8 cellular contexts compared by ENCODE assay signal in the genomic region with DNA sequence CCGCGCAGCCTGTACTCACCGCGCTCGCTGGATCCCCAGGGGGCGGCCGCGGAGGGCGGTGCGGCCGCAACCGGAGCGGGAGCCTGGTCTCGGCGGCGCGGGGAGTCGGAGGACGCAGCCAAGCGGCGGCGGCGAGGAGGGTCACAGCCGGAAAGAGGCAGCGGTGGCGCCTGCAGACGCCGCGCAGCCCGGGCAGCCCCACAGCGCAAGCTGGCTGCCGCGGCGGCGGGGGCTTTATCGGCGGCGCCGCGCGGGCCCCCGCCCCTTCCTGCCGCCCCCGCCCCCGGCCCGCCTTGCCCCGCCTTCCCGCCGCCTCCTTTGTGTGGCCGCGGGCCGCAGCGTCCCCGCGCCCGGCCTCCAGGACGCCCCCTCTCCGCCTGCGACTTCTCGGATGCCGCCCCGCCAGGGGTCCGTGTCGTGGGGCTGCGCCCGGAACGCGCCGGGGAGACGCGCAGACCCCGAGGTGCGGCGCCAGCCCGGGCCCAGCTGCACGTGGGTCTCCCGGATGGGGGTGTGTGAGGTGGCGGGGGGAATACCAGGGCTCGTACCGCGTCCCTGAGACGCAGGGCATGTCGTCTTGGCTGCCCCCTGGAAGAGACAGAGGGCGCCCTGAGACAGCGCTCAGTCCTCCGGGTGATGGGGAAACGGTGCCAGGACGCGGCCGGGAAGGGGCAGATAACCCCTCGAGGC. TPM values are rescaled to one million over a fixed set of nuclear protein-coding genes. Genes with fewer than 3 reads are reported as not detected.
DNase-seq lines count a peak whose midpoint lies in the region; ATAC-seq and TF ChIP-seq lines count a peak whose summit lies in the region.

Gene SERPINE2, minus strand, starts transcription at position 207 of the 690 bp plus-strand sequence. CDS start 37,386 bp downstream, outside the sequence.

- H3K4me1 Mint-ChIP-seq in activated naive CD4-positive, alpha-beta T cell treated with anti-CD3 and anti-CD28 coated beads, Interleukin-2, amount 50 U/mL, for 24 hours: peaks cover 21% of the 10 kb centered on the region
- H3K4me1 Mint-ChIP-seq in glutamatergic neuron (ENCODE audit: low read depth, unreplicated experiment): peaks cover 5% of the 10 kb centered on the region

- no peaks in the 10 kb centered on the region for H3K27me3 ChIP-seq in BLaER1
- no peaks in the 10 kb centered on the region for H3K27me3 ChIP-seq in tibial nerve

- H3K4me2 ChIP-seq in BLaER1: peak within 1 kb of the TSS; percentile 95

- no peak for TF ChIP-seq POLR2A in tibial nerve (IDR thresholded peaks at IDR 0.05)

- H3K27me3 Mint-ChIP-seq in activated naive CD4-positive, alpha-beta T cell treated with anti-CD3 and anti-CD28 coated beads, Interleukin-2, amount 50 U/mL, for 24 hours: peaks cover 8% of the 10 kb centered on the region
- H3K27me3 Mint-ChIP-seq in glutamatergic neuron (ENCODE audit: unreplicated experiment): peaks cover 11% of the 10 kb centered on the region

- H3K9ac ChIP-seq in BLaER1: peak within 1 kb of the TSS; percentile 82

- H3K4me3 Mint-ChIP-seq in activated naive CD4-positive, alpha-beta T cell treated with anti-CD3 and anti-CD28 coated beads, Interleukin-2, amount 50 U/mL, for 24 hours: peak within 1 kb of the TSS; percentile 100
- H3K4me3 Mint-ChIP-seq in glutamatergic neuron (ENCODE audit: unreplicated experiment): peak within 1 kb of the TSS; percentile 91

- ATAC-seq in GM19351 (IDR thresholded peaks at IDR 0.05; ENCODE audit: unreplicated experiment) (peak; percentile 48), HG03521 (IDR thresholded peaks at IDR 0.05; ENCODE audit: unreplicated experiment) (peak; percentile 47)

- H3K9me3 Mint-ChIP-seq in activated naive CD4-positive, alpha-beta T cell treated with anti-CD3 and anti-CD28 coated beads, Interleukin-2, amount 50 U/mL, for 24 hours: no peaks in the 10 kb centered on the region
- peaks cover 2% of the 10 kb centered on the region for H3K9me3 Mint-ChIP-seq in glutamatergic neuron (ENCODE audit: unreplicated experiment)

- peak within 1 kb of the TSS; percentile 85 for H3K27ac Mint-ChIP-seq in activated naive CD4-positive, alpha-beta T cell treated with anti-CD3 and anti-CD28 coated beads, Interleukin-2, amount 50 U/mL, for 24 hours
- H3K27ac Mint-ChIP-seq in glutamatergic neuron (ENCODE audit: unreplicated experiment): peak within 1 kb of the TSS; percentile 70

- no peak for TF ChIP-seq EP300 in tibial nerve (IDR thresholded peaks at IDR 0.05)

- POLR2A ChIA-PET in RWPE1 (lab: Yijun Ruan, JAX; ENCODE audit: low non-redundant PET): no interaction called here

- DNase-seq in RWPE1 (ENCODE audit: low spot score) (peak; percentile 77), glutamatergic neuron (peak; percentile 75), occipital lobe (lab: John Stamatoyannopoulos, UW) (no peak), tibial nerve (ENCODE audit: low spot score in 2 of 2) (peak in 1 of 2 donors; percentile 13)

- 0 to 1% methylated on average over 19 to 33 of the region's 91 CpGs for WGBS in tibial nerve, 2 donors

- H3K27ac ChIP-seq in BLaER1: peak within 1 kb of the TSS; percentile 81
- H3K27ac ChIP-seq in RWPE1: peak within 1 kb of the TSS; percentile 79
- peak within 1 kb of the TSS; percentile 26 to 86 (median 70) for H3K27ac ChIP-seq in tibial nerve

- H3K36me3 Mint-ChIP-seq in activated naive CD4-positive, alpha-beta T cell treated with anti-CD3 and anti-CD28 coated beads, Interleukin-2, amount 50 U/mL, for 24 hours: peaks cover 2% of the 10 kb centered on the region
- no peaks in the 10 kb centered on the region for H3K36me3 Mint-ChIP-seq in glutamatergic neuron (ENCODE audit: unreplicated experiment)

- peak within 1 kb of the TSS; percentile 89 for H3K4me3 ChIP-seq in BLaER1
- H3K4me3 ChIP-seq in tibial nerve: peak within 1 kb of the TSS; percentile 45 to 84 (median 66)

- CTCF ChIA-PET in RWPE1 (lab: Yijun Ruan, JAX): interaction anchor here (0.6 to 1.6 kb wide), 5 partner anchors 10 to 252 kb away, joined by 3 to 14 read pairs (median 5); no protein-coding TSS in a partner anchor

- H3K4me1 ChIP-seq in BLaER1 (peaks cover 17% of the 10 kb centered on the region), tibial nerve (peaks cover 0 to 51% (median 13%) of the 10 kb centered on the region in 4 donors)

- H3K9me3 ChIP-seq in BLaER1: no peaks in the 10 kb centered on the region
- no peaks in the 10 kb centered on the region for H3K9me3 ChIP-seq in tibial nerve

- TF ChIP-seq CTCF in RWPE1 (conservative IDR thresholded peaks at IDR 0.05; ENCODE audit: low read depth) (peak; percentile 69), glutamatergic neuron (IDR thresholded peaks at IDR 0.05; ENCODE audit: partially characterized antibody, unreplicated experiment) (no peak), tibial nerve (IDR thresholded peaks at IDR 0.05) (peak in 4 of 5 experiments; percentile 20 to 54 (median 47))

- no peaks in the 10 kb centered on the region for H3K36me3 ChIP-seq in BLaER1
- H3K36me3 ChIP-seq in tibial nerve: no peaks in the 10 kb centered on the region

- peaks cover 7% of the 10 kb centered on the region for H4K20me1 ChIP-seq in BLaER1

RNA-seq across cellular contexts. Expression of gene SERPINE2, which starts in this region (rescaled TPM):
- 24.6 TPM for total RNA-seq in glutamatergic neuron (ENCODE audit: unreplicated experiment)
- total RNA-seq in occipital lobe: 43.8 TPM
- total RNA-seq in tibial nerve: 10 to 100 TPM; 25.5 to 94.5 (median 38.5) TPM
